In genomic region chr14:56829151-56829550, GRCh38 we compare ENCODE assay signal across 11 cellular contexts. TPM values are rescaled to one million over a fixed set of nuclear protein-coding genes. Genes with fewer than 3 reads are reported as not detected.
"Had no signal": no experiment of that assay in that cellular context is flagged by ENCODE, and none has a peak within 500 bp of the region (broad histone marks: within the 10 kb centered on the region; RNA-seq: fewer than 3 reads in every experiment).

No MANE protein-coding gene starts in this region.

- H3K9me3 ChIP-seq: HAP-1 had no signal

- DNase-seq: GM23248, GOT3, H7, H9, HCEC 1CT, HFFc6 had no signal

- H3K27ac ChIP-seq: GM23248 had no signal

- H3K4me3 ChIP-seq: GM23248, GM23338, HAP-1 had no signal

- FAIRE-seq: H1, H54 had no signal

- H3K36me3 ChIP-seq: HAP-1 had no signal

RNA-seq across cellular contexts. Expression of gene OTX2, which starts 18.9 kb away (rescaled TPM):
- total RNA-seq: GM23248, H4, HFFc6 had no signal
